In the genomic region with DNA sequence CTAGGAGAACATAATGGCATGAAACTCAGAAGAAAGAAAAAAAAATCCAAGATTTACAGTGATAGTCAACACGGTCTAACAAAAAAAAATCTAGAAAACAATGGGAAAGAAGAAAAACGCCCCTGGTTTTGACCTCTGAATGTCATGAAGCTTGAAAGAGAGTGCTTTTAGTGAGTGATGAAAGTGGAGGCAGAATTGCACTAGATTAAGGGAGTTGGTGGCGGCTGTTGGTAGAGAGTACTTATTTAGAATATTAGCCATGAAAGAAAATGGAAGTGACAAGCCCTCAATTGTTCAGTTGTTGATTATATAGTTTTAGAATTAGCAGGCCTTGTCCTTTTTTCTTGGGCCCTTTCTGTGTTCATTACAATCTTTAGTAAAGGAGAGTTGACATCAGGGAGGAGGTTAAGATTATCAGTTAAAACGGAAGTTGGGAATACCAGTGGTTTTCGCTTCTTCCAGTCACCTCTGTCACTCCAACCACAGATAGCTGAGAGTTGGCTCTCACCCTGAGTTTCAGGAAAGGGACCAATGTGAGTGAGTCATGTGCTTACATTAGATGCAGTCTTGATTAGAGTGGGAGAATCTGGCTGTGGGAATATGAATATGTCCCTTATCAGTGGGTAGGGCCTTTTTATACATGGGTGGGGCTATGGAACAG, we compare ENCODE assay signal across 1 cellular context.
TF ChIP-seq lines count a peak whose summit lies in the region.

No MANE protein-coding gene starts in this region.

TF ChIP-seq in GM23338, 12 proteins besides CTCF, POLR2A, EP300 and RAD21 (continued from another document):
- TF ChIP-seq, protein P1, sequence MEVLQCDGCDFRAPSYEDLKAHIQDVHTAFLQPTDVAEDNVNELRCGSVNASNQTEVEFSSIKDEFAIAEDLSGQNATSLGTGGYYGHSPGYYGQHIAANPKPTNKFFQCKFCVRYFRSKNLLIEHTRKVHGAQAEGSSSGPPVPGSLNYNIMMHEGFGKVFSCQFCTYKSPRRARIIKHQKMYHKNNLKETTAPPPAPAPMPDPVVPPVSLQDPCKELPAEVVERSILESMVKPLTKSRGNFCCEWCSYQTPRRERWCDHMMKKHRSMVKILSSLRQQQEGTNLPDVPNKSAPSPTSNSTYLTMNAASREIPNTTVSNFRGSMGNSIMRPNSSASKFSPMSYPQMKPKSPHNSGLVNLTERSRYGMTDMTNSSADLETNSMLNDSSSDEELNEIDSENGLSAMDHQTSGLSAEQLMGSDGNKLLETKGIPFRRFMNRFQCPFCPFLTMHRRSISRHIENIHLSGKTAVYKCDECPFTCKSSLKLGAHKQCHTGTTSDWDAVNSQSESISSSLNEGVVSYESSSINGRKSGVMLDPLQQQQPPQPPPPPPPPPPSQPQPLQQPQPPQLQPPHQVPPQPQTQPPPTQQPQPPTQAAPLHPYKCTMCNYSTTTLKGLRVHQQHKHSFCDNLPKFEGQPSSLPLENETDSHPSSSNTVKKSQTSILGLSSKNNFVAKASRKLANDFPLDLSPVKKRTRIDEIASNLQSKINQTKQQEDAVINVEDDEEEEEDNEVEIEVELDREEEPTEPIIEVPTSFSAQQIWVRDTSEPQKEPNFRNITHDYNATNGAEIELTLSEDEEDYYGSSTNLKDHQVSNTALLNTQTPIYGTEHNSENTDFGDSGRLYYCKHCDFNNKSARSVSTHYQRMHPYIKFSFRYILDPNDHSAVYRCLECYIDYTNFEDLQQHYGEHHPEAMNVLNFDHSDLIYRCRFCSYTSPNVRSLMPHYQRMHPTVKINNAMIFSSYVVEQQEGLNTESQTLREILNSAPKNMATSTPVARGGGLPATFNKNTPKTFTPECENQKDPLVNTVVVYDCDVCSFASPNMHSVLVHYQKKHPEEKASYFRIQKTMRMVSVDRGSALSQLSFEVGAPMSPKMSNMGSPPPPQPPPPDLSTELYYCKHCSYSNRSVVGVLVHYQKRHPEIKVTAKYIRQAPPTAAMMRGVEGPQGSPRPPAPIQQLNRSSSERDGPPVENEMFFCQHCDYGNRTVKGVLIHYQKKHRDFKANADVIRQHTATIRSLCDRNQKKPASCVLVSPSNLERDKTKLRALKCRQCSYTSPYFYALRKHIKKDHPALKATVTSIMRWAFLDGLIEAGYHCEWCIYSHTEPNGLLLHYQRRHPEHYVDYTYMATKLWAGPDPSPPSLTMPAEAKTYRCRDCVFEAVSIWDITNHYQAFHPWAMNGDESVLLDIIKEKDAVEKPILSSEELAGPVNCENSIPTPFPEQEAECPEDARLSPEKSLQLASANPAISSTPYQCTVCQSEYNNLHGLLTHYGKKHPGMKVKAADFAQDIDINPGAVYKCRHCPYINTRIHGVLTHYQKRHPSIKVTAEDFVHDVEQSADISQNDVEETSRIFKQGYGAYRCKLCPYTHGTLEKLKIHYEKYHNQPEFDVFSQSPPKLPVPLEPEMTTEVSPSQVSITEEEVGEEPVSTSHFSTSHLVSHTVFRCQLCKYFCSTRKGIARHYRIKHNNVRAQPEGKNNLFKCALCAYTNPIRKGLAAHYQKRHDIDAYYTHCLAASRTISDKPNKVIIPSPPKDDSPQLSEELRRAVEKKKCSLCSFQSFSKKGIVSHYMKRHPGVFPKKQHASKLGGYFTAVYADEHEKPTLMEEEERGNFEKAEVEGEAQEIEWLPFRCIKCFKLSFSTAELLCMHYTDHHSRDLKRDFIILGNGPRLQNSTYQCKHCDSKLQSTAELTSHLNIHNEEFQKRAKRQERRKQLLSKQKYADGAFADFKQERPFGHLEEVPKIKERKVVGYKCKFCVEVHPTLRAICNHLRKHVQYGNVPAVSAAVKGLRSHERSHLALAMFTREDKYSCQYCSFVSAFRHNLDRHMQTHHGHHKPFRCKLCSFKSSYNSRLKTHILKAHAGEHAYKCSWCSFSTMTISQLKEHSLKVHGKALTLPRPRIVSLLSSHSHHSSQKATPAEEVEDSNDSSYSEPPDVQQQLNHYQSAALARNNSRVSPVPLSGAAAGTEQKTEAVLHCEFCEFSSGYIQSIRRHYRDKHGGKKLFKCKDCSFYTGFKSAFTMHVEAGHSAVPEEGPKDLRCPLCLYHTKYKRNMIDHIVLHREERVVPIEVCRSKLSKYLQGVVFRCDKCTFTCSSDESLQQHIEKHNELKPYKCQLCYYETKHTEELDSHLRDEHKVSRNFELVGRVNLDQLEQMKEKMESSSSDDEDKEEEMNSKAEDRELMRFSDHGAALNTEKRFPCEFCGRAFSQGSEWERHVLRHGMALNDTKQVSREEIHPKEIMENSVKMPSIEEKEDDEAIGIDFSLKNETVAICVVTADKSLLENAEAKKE (CRISPR knock-in tag; IDR thresholded peaks at IDR 0.05) = no peak
- TF ChIP-seq POLR2AphosphoS5 (IDR thresholded peaks at IDR 0.05; ENCODE audit: low read depth) (no peak), ZNF114 (CRISPR knock-in tag; IDR thresholded peaks at IDR 0.05) (no peak), EZH2 (IDR thresholded peaks at IDR 0.05; ENCODE audit: low read depth, unreplicated experiment) (no peak), JUNB (IDR thresholded peaks at IDR 0.05; ENCODE audit: unreplicated experiment) (no peak), CREB1 (CRISPR knock-in tag; IDR thresholded peaks at IDR 0.05; ENCODE audit: low read depth) (no peak)
